In genomic region chr11:65925397-65925796, GRCh38 we compare ENCODE assay signal across 1 cellular context.
TF ChIP-seq lines count a peak whose summit lies in the region.

No MANE protein-coding gene starts in this region.

TF ChIP-seq in SK-N-SH, 30 proteins besides CTCF, POLR2A, EP300 and RAD21:
- TF ChIP-seq CHD2 (IDR thresholded peaks at IDR 0.05; ENCODE audit: low read length, partially characterized antibody) (no peak), USF2 (IDR thresholded peaks at IDR 0.05; ENCODE audit: borderline replicate concordance, low read depth, low read length) (no peak)
